In the genomic region with DNA sequence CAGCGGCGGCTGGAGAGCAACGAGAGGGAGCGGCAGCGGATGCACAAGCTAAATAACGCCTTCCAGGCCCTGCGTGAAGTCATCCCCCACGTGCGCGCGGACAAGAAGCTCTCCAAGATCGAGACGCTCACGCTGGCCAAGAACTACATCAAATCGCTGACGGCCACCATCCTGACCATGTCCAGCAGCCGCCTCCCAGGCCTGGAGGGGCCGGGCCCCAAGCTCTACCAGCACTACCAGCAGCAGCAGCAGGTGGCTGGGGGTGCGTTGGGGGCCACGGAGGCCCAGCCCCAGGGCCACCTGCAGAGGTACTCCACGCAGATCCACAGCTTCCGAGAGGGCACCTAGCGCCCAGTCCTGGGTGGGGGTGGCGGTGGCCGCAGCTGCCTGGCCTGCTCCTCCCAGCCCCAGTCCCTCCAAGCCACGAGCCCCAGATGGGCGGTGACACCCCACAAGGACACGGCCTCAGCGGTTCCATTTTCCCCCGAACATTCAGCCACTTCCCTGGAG, we compare ENCODE assay signal across 17 cellular contexts. TPM values are rescaled to one million over a fixed set of nuclear protein-coding genes. Genes with fewer than 3 reads are reported as not detected.
A peak's percentile ranks its signal among the peaks of the same experiment; 100 is the strongest.
DNase-seq lines count a peak whose midpoint lies in the region; ATAC-seq and TF ChIP-seq lines count a peak whose summit lies in the region.
"Had no signal": no experiment of that assay in that cellular context is flagged by ENCODE, and none has a peak within 500 bp of the region (broad histone marks: within the 10 kb centered on the region; RNA-seq: fewer than 3 reads in every experiment).

No MANE protein-coding gene starts in this region.

- TF ChIP-seq CTCF in body of pancreas (IDR thresholded peaks at IDR 0.05), result no peak
- TF ChIP-seq CTCF in upper lobe of left lung (IDR thresholded peaks at IDR 0.05), result no peak
- TF ChIP-seq CTCF in glutamatergic neuron (IDR thresholded peaks at IDR 0.05; ENCODE audit: partially characterized antibody, unreplicated experiment), result no peak

- H3K4me3 Mint-ChIP-seq in naive thymus-derived CD8-positive, alpha-beta T cell, result peak overlapping the region in 8 of 10 donors; percentile 6 to 62 (median 46)
- H3K4me3 Mint-ChIP-seq in glutamatergic neuron (ENCODE audit: unreplicated experiment), result no peak overlapping the region

- H3K27me3 ChIP-seq in body of pancreas, result no peaks in the 10 kb centered on the region
- peaks cover 0 to 12% (median 0%) of the 10 kb centered on the region in 4 donors for H3K27me3 ChIP-seq in upper lobe of left lung

- H3K4me1 Mint-ChIP-seq in naive thymus-derived CD8-positive, alpha-beta T cell, result peaks cover 2 to 17% (median 9%) of the 10 kb centered on the region in 4 donors
- no peaks in the 10 kb centered on the region for H3K4me1 Mint-ChIP-seq in glutamatergic neuron (ENCODE audit: low read depth, unreplicated experiment)

- H3K9me3 ChIP-seq in body of pancreas (no peaks in the 10 kb centered on the region), upper lobe of left lung (no peaks in the 10 kb centered on the region)

- peaks cover 42% of the 10 kb centered on the region for H3K4me1 ChIP-seq in body of pancreas
- peaks cover 4 to 18% (median 7%) of the 10 kb centered on the region in 4 donors for H3K4me1 ChIP-seq in upper lobe of left lung

- TF ChIP-seq EP300 in upper lobe of left lung (IDR thresholded peaks at IDR 0.05), result no peak

- H3K9me3 Mint-ChIP-seq in naive thymus-derived CD8-positive, alpha-beta T cell, result no peaks in the 10 kb centered on the region
- peaks cover 16% of the 10 kb centered on the region for H3K9me3 Mint-ChIP-seq in glutamatergic neuron (ENCODE audit: unreplicated experiment)
- H3K9me3 Mint-ChIP-seq: activated CD4-positive, alpha-beta T cell treated with anti-CD3 and anti-CD28 coated beads, Interleukin-2, amount 10 ng/mL, durations not matched to agents 7 days and 5 days had no signal

- TF ChIP-seq POLR2A in body of pancreas (IDR thresholded peaks at IDR 0.05) (no peak), upper lobe of left lung (IDR thresholded peaks at IDR 0.05) (no peak)

- intact Hi-C loops in cardiac septum (cut with DNase I) (no loop called here), Right ventricle myocardium inferior (cut with DNase I) (no loop called here), body of pancreas (cut with DNase I) (no loop called here)

- peaks cover 0 to 20% (median 0%) of the 10 kb centered on the region in 3 donors for H3K36me3 Mint-ChIP-seq in naive thymus-derived CD8-positive, alpha-beta T cell
- no peaks in the 10 kb centered on the region for H3K36me3 Mint-ChIP-seq in glutamatergic neuron (ENCODE audit: unreplicated experiment)

- peak overlapping the region in 3 of 10 donors; percentile 5 to 68 (median 43) for H3K27ac Mint-ChIP-seq in naive thymus-derived CD8-positive, alpha-beta T cell
- no peak overlapping the region for H3K27ac Mint-ChIP-seq in glutamatergic neuron (ENCODE audit: unreplicated experiment)
- H3K27ac Mint-ChIP-seq: activated CD4-positive, alpha-beta T cell treated with anti-CD3 and anti-CD28 coated beads, Interleukin-2, amount 10 ng/mL, durations not matched to agents 7 days and 5 days had no signal

- ATAC-seq in Right ventricle myocardium inferior (no peak), body of pancreas (no peak), upper lobe of left lung (ENCODE audit: low FRiP score in 2 of 2) (peak in 1 of 2 donors; percentile 15)
- no peak for ATAC-seq in naive thymus-derived CD8-positive, alpha-beta T cell

- H3K27ac ChIP-seq in body of pancreas (peak overlapping the region; percentile 87 to 98 (median 96)), upper lobe of left lung (no peak overlapping the region)
- H3K27ac ChIP-seq: SK-N-MC had no signal

- H3K4me3 ChIP-seq in body of pancreas, result peak overlapping the region; percentile 25 to 78
- no peak overlapping the region for H3K4me3 ChIP-seq in upper lobe of left lung
- H3K4me3 ChIP-seq: SK-N-MC had no signal

- H3K27me3 Mint-ChIP-seq in naive thymus-derived CD8-positive, alpha-beta T cell, result no peaks in the 10 kb centered on the region
- H3K27me3 Mint-ChIP-seq in glutamatergic neuron (ENCODE audit: unreplicated experiment), result peaks cover 13% of the 10 kb centered on the region
- H3K27me3 Mint-ChIP-seq: activated CD4-positive, alpha-beta T cell treated with anti-CD3 and anti-CD28 coated beads, Interleukin-2, amount 10 ng/mL, durations not matched to agents 7 days and 5 days had no signal

- H3K36me3 ChIP-seq in body of pancreas (replicated peaks in 1 of 2; ENCODE audit: insufficient read depth in 1 of 2, low read depth in 2 of 2), result no peaks in the 10 kb centered on the region
- peaks cover 5 to 25% (median 16%) of the 10 kb centered on the region in 4 donors for H3K36me3 ChIP-seq in upper lobe of left lung

- 42 to 56% methylated on average over 6 to 30 of the region's 30 CpGs for WGBS in body of pancreas, 2 donors
- WGBS in upper lobe of left lung, 2 donors, result 87 to 90% methylated on average over 25 of the region's 30 CpGs

- POLR2A ChIA-PET in naive thymus-derived CD8-positive, alpha-beta T cell (lab: Charles Lee), result interaction anchor here (1.0 to 4.6 kb wide), 5 partner anchors 9 to 38 kb away, joined by 3 to 21 read pairs (median 4); no protein-coding TSS in a partner anchor

- DNase-seq in cardiac septum (ENCODE audit: low spot score) (peak; percentile 70), Right ventricle myocardium inferior (ENCODE audit: missing footprints) (no peak), body of pancreas (peak in 3 of 4 donors; percentile 32 to 44 (median 38)), upper lobe of left lung (peak; percentile 20 to 82), SHP77 (lab: John Stamatoyannopoulos, UW) (no peak), NAMALWA (ENCODE audit: low spot score) (no peak), glutamatergic neuron (no peak)
- no peak for DNase-seq in naive thymus-derived CD8-positive, alpha-beta T cell
- DNase-seq: activated CD4-positive, alpha-beta T cell treated with anti-CD3 and anti-CD28 coated beads, Interleukin-2, amount 10 ng/mL, durations not matched to agents 7 days and 5 days; effector memory CD4-positive, alpha-beta T cell; IMR-90; kidney glomerular epithelial cell; NCI-H2081 treated with DMSO at 0.1 percent for 48 hours; NCI-H510A treated with DMSO at 0.1 percent for 48 hours; PC-3; stimulated activated CD4-positive, alpha-beta T cell treated with anti-CD3 and anti-CD28 coated beads, Interleukin-15, amount 100 ng/mL, for 24 hours had no signal

RNA-seq across cellular contexts. Expression of a gene that starts 1.3 kb away (rescaled TPM):
- total RNA-seq in cardiac septum, result not detected
- total RNA-seq in Right ventricle myocardium inferior, result not detected
- 100 to 1,000 TPM; 247 to 584 TPM for total RNA-seq in body of pancreas
- total RNA-seq in naive thymus-derived CD8-positive, alpha-beta T cell, result not detected
- polyA plus RNA-seq in naive thymus-derived CD8-positive, alpha-beta T cell, result under 1 TPM in 1 of 3 donors, not detected in 2; 0.47 TPM
- 10 to 100 TPM in 1 of 6 donors, 1 to 10 TPM in 4, not detected in 1; 2.4 to 20.1 (median 3.5) TPM for total RNA-seq in upper lobe of left lung
- not detected for total RNA-seq in glutamatergic neuron (ENCODE audit: unreplicated experiment)
- total RNA-seq: activated CD4-positive, alpha-beta T cell treated with anti-CD3 and anti-CD28 coated beads, Interleukin-2, amount 10 ng/mL, durations not matched to agents 7 days and 5 days; IMR-90 had no signal
- polyA plus RNA-seq: IMR-90 had no signal

RNA-seq across cellular contexts. Expression of a gene that starts 39.4 kb away (rescaled TPM):
- total RNA-seq in cardiac septum (16.6 TPM), Right ventricle myocardium inferior (20.9 TPM), body of pancreas (10 to 100 TPM; 19.7 to 28.3 TPM), upper lobe of left lung (100 to 1,000 TPM in 1 of 6 donors, 10 to 100 TPM in 5; 16.6 to 101 (median 55.0) TPM), glutamatergic neuron (ENCODE audit: unreplicated experiment) (174 TPM)
- total RNA-seq in naive thymus-derived CD8-positive, alpha-beta T cell, result 100 to 1,000 TPM; 174 to 181 TPM
- polyA plus RNA-seq in naive thymus-derived CD8-positive, alpha-beta T cell, result 10 to 100 TPM; 18.5 to 40.2 (median 26.1) TPM

Comparison
In these comparisons a context has a peak if more than half of its experiments do, and no peak if none do; other contexts are left out.
1. DNase-seq: peak in cardiac septum (single experiment), body of pancreas (3 of 4) and upper lobe of left lung (2 of 2); none in Right ventricle myocardium inferior (single experiment), naive thymus-derived CD8-positive, alpha-beta T cell (0 of 10), SHP77 (0 of 2), NAMALWA (single experiment) and glutamatergic neuron (single experiment).
2. H3K27ac ChIP-seq: peak in body of pancreas (4 of 4); none in upper lobe of left lung (0 of 4).
3. H3K4me3 ChIP-seq: peak in body of pancreas (2 of 2); none in upper lobe of left lung (0 of 4).
4. RNA of a gene that starts 1.3 kb away (total RNA-seq): 247 to 584 TPM in body of pancreas; 2.4 to 20.1 TPM in upper lobe of left lung, not detected in glutamatergic neuron (single experiment), not detected in cardiac septum (single experiment), not detected in Right ventricle myocardium inferior (single experiment) and not detected in naive thymus-derived CD8-positive, alpha-beta T cell; every median in the first group is over 10 times any median in the second.